In the genomic region with DNA sequence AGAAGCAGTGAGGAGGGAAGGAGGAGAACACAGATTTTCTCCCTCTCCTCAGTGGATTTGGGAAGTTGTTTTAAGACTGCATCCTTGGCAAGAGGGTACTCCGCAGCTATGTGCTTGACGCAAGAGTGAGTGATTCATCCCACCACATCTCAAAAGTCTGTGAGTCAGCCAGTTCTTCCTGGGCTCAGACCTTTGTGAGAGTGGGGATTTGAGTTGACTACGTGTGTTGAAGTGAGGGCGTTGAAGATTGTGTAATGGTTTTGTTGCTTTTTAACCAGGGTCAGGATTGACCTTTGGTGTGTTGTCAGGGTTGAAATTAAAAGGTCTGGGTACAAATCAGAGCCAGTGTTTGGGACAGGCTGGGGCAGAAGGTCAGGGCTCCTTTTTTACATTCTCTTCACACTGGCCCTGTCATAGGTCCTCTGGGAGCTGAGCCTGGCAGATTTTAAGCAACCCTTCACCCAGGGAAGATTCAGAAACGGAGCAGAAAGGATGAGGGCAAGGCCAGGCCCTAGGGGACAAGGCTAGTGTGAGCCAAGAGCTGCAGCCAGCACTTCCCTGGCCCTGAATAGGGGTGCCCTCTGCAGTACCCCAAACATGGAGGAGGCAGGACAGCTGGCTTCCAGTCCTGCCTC, we compare ENCODE assay signal across 8 cellular contexts. TPM values are rescaled to one million over a fixed set of nuclear protein-coding genes. Genes with fewer than 3 reads are reported as not detected.
DNase-seq lines count a peak whose midpoint lies in the region; ATAC-seq and TF ChIP-seq lines count a peak whose summit lies in the region.

No MANE protein-coding gene starts in this region.

- TF ChIP-seq CTCF in tibial nerve (IDR thresholded peaks at IDR 0.05) = no peak

- H3K4me3 ChIP-seq in HUES48 (ENCODE audit: low read depth, low read length) (no peak overlapping the region), tibial nerve (no peak overlapping the region)

- H3K27ac ChIP-seq in HUES48 (ENCODE audit: low read depth, low read length) (peak overlapping the region; percentile 26), tibial nerve (peak overlapping the region; percentile 40 to 77 (median 62))

- no peak for TF ChIP-seq POLR2A in tibial nerve (IDR thresholded peaks at IDR 0.05)

- H3K27me3 ChIP-seq in HUES48 (ENCODE audit: control insufficient read depth, insufficient read depth, low read length) (no peaks in the 10 kb centered on the region), tibial nerve (no peaks in the 10 kb centered on the region)

- ATAC-seq in GM18511 (IDR thresholded peaks at IDR 0.05; ENCODE audit: unreplicated experiment) = no peak
- no peak for ATAC-seq in HG03108 (IDR thresholded peaks at IDR 0.05; ENCODE audit: unreplicated experiment)

- H3K4me1 ChIP-seq in HUES48 (ENCODE audit: control insufficient read depth, insufficient read depth, low read length) (0 out of 2 replicates have a peak, but pooled peaks cover 5% of the 10 kb centered on the region), tibial nerve (peaks cover 0 to 18% (median 2%) of the 10 kb centered on the region in 4 donors)

- DNase-seq in 8988T = peak; percentile 81
- DNase-seq in amniotic epithelial cell (ENCODE audit: low read depth) = peak; percentile 100
- peak; percentile 98 for DNase-seq in kidney tubule cell (ENCODE audit: low spot score)
- DNase-seq in tibial nerve (ENCODE audit: low spot score in 2 of 2) = peak; percentile 43 to 66
- no peak for DNase-seq in NCI-H2196 (lab: John Stamatoyannopoulos, UW; ENCODE audit: unreplicated experiment)

- WGBS in tibial nerve, 2 donors = 31 to 44% methylated on average over 5 of the region's 5 CpGs

- H3K9me3 ChIP-seq in HUES48 (ENCODE audit: control insufficient read depth, insufficient read depth, low read length) (no peaks in the 10 kb centered on the region), tibial nerve (no peaks in the 10 kb centered on the region)

- no peaks in the 10 kb centered on the region for H3K36me3 ChIP-seq in HUES48 (ENCODE audit: control insufficient read depth, insufficient read depth, low read length)
- no peaks in the 10 kb centered on the region for H3K36me3 ChIP-seq in tibial nerve

- no peak overlapping the region for H3K9ac ChIP-seq in HUES48 (ENCODE audit: low read depth, low read length)

- TF ChIP-seq EP300 in tibial nerve (IDR thresholded peaks at IDR 0.05) = peak in 1 of 2 donors; percentile 87

RNA-seq across cellular contexts. Expression of a gene that starts 4.2 kb away (rescaled TPM):
- total RNA-seq in tibial nerve = not detected

RNA-seq across cellular contexts. Expression of a gene that starts 12.7 kb away (rescaled TPM):
- 100 to 1,000 TPM in 1 of 4 donors, 10 to 100 TPM in 3; 82.5 to 135 (median 90.2) TPM for total RNA-seq in tibial nerve

RNA-seq across cellular contexts. Expression of a gene that starts 52.0 kb away (rescaled TPM):
- 1 to 10 TPM in 1 of 4 donors, under 1 TPM in 2, not detected in 1; 0.20 to 2.4 (median 0.66) TPM for total RNA-seq in tibial nerve
